ENCODE assay signal across 9 cellular contexts in genomic region chr1:113456967-113457366, GRCh38.
DNase-seq lines count a peak whose midpoint lies in the region; ATAC-seq and TF ChIP-seq lines count a peak whose summit lies in the region.
"Had no signal": no experiment of that assay in that cellular context is flagged by ENCODE, and none has a peak within 500 bp of the region (broad histone marks: within the 10 kb centered on the region; RNA-seq: fewer than 3 reads in every experiment).

No MANE protein-coding gene starts in this region.

- H2AFZ ChIP-seq in Karpas-422 (ENCODE audit: low read length), result no peak overlapping the region

- no peaks in the 10 kb centered on the region for H3K4me1 ChIP-seq in Karpas-422 (ENCODE audit: low read length)

- CTCF ChIA-PET in activated CD4-positive, alpha-beta T cell treated with anti-CD3 and anti-CD28 coated beads, Interleukin-2, amount 10 ng/mL, durations not matched to agents 7 days and 5 days (lab: Charles Lee), result no interaction called here

- peaks cover 1% of the 10 kb centered on the region for H3K36me3 Mint-ChIP-seq in activated CD4-positive, alpha-beta T cell treated with anti-CD3 and anti-CD28 coated beads, Interleukin-2, amount 10 ng/mL, durations not matched to agents 7 days and 5 days (ENCODE audit: low read depth)

- TF ChIP-seq CTCF in epithelial cell of esophagus (IDR thresholded peaks at IDR 0.05; ENCODE audit: insufficient read depth, low read depth, low read length, missing control alignments), result no peak

- no peak overlapping the region for H3K27ac ChIP-seq in Karpas-422 (ENCODE audit: low read length)

- H4K20me1 ChIP-seq in Karpas-422 (ENCODE audit: insufficient read depth, low read depth, low read length), result no peaks in the 10 kb centered on the region

- no peak overlapping the region for H3K9ac ChIP-seq in Karpas-422 (ENCODE audit: low read length)

- no peaks in the 10 kb centered on the region for H3K27me3 ChIP-seq in Karpas-422 (ENCODE audit: low read length)

- peaks cover 11% of the 10 kb centered on the region for H3K9me3 Mint-ChIP-seq in activated CD4-positive, alpha-beta T cell treated with anti-CD3 and anti-CD28 coated beads, Interleukin-2, amount 10 ng/mL, durations not matched to agents 7 days and 5 days

- peak overlapping the region; percentile 7 for H3K4me3 ChIP-seq in epithelial cell of esophagus (ENCODE audit: low read length)
- H3K4me3 ChIP-seq in Karpas-422 (ENCODE audit: low read length), result no peak overlapping the region

- no peak overlapping the region for H3K4me3 Mint-ChIP-seq in activated CD4-positive, alpha-beta T cell treated with anti-CD3 and anti-CD28 coated beads, Interleukin-2, amount 10 ng/mL, durations not matched to agents 7 days and 5 days
- H3K4me3 Mint-ChIP-seq: nephron progenitor cell had no signal

- H3K4me1 Mint-ChIP-seq in activated CD4-positive, alpha-beta T cell treated with anti-CD3 and anti-CD28 coated beads, Interleukin-2, amount 10 ng/mL, durations not matched to agents 7 days and 5 days, result no peaks in the 10 kb centered on the region
- H3K4me1 Mint-ChIP-seq: nephron progenitor cell had no signal

- POLR2A ChIA-PET in activated CD4-positive, alpha-beta T cell treated with anti-CD3 and anti-CD28 coated beads, Interleukin-2, amount 10 ng/mL, durations not matched to agents 7 days and 5 days (lab: Charles Lee), result no interaction called here

- H3K36me3 ChIP-seq in Karpas-422 (ENCODE audit: insufficient read depth, low read length), result no peaks in the 10 kb centered on the region

- DNase-seq in Ammon's horn (ENCODE audit: low spot score), result peak; percentile 59
- DNase-seq in NCI-H69 (lab: John Stamatoyannopoulos, UW), result peak; percentile 44
- peak; percentile 95 for DNase-seq in epithelial cell of esophagus (ENCODE audit: low read depth)
- DNase-seq in mucosa of gallbladder (ENCODE audit: low spot score), result peak; percentile 58
- DNase-seq in Karpas-422, result no peak
- DNase-seq in activated CD4-positive, alpha-beta T cell treated with anti-CD3 and anti-CD28 coated beads, Interleukin-2, amount 10 ng/mL, durations not matched to agents 7 days and 5 days, result no peak
- DNase-seq in NCI-H146 (lab: John Stamatoyannopoulos, UW), result no peak
- DNase-seq: nephron progenitor cell had no signal

- H3K9me2 ChIP-seq in Karpas-422 (replicated peaks; ENCODE audit: insufficient read depth, low read length), result 0 out of 2 replicates have a peak, but pooled peaks cover 3% of the 10 kb centered on the region

- H3K79me2 ChIP-seq in Karpas-422 (ENCODE audit: low read length), result no peaks in the 10 kb centered on the region

- no peaks in the 10 kb centered on the region for H3K27me3 Mint-ChIP-seq in activated CD4-positive, alpha-beta T cell treated with anti-CD3 and anti-CD28 coated beads, Interleukin-2, amount 10 ng/mL, durations not matched to agents 7 days and 5 days

- H3K27ac Mint-ChIP-seq in activated CD4-positive, alpha-beta T cell treated with anti-CD3 and anti-CD28 coated beads, Interleukin-2, amount 10 ng/mL, durations not matched to agents 7 days and 5 days, result no peak overlapping the region
- H3K27ac Mint-ChIP-seq: nephron progenitor cell had no signal

- no peak for ATAC-seq in GM21360 (IDR thresholded peaks at IDR 0.05; ENCODE audit: unreplicated experiment)

- no peak overlapping the region for H3K4me2 ChIP-seq in Karpas-422 (ENCODE audit: low read depth, low read length, poor library complexity, severe bottlenecking)

- H3K9me3 ChIP-seq in Karpas-422 (ENCODE audit: low read length), result no peaks in the 10 kb centered on the region

Comparison
In these comparisons a context has a peak if more than half of its experiments do, and no peak if none do; other contexts are left out.
1. DNase-seq: peak in Ammon's horn (single experiment), NCI-H69 (single experiment), epithelial cell of esophagus (single experiment) and mucosa of gallbladder (single experiment); none in Karpas-422 (single experiment), activated CD4-positive, alpha-beta T cell treated with anti-CD3 and anti-CD28 coated beads, Interleukin-2, amount 10 ng/mL, durations not matched to agents 7 days and 5 days (single experiment) and NCI-H146 (single experiment).